ENCODE assay signal across 24 cellular contexts in the genomic region with DNA sequence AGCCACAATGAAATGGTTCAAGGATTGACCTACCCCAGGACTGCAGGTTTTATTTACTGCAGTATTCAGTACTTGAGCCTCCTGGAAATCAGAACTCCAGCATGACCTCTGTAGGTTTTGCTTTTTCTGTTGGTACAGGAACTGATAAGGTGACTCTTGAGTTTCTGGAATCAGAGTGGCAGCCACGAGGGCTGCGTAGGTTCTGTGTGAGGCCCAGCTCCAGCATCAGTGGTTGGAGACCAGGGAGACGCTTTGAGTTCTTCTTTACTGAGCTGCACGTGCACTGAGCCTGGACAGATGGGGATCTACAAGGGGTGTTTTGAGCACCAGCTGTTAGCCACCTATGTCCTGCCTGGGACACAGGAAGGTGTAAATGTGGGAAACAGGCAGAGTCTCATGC.
DNase-seq lines count a peak whose midpoint lies in the region; ATAC-seq and TF ChIP-seq lines count a peak whose summit lies in the region.
"Had no signal": no experiment of that assay in that cellular context is flagged by ENCODE, and none has a peak within 500 bp of the region (broad histone marks: within the 10 kb centered on the region; RNA-seq: fewer than 3 reads in every experiment).

No MANE protein-coding gene starts in this region.

- no peaks in the 10 kb centered on the region for H3K9me3 Mint-ChIP-seq in activated CD8-positive, alpha-beta memory T cell treated with anti-CD3 and anti-CD28 coated beads, Interleukin-2, amount 10 ng/mL, durations not matched to agents 7 days and 5 days (ENCODE audit: low read depth)
- H3K9me3 Mint-ChIP-seq: activated naive CD8-positive, alpha-beta T cell treated with anti-CD3 and anti-CD28 coated beads, Interleukin-2, amount 50 U/mL, for 24 hours; CD14-positive monocyte; mesothelial cell of epicardium; natural killer cell treated with Interleukin-12 subunit alpha and Interleukin-12 subunit beta and Interleukin-15 and Interleukin-18, amount 100 ng/mL, for 72 hours; stimulated activated naive CD8-positive, alpha-beta T cell treated with anti-CD3 and anti-CD28 coated beads, Interleukin-15, amount 100 ng/mL, for 72 hours had no signal

- H3K9me3 ChIP-seq in Panc1 (ENCODE audit: control insufficient read depth, insufficient read depth, low read depth, low read length) = no peaks in the 10 kb centered on the region
- no peaks in the 10 kb centered on the region for H3K9me3 ChIP-seq in upper lobe of left lung
- H3K9me3 ChIP-seq in stomach = no peaks in the 10 kb centered on the region

- TF ChIP-seq POLR2A in upper lobe of left lung (IDR thresholded peaks at IDR 0.05) (no peak), stomach (IDR thresholded peaks at IDR 0.05) (no peak)

- peaks cover 3% of the 10 kb centered on the region for H3K36me3 Mint-ChIP-seq in activated CD8-positive, alpha-beta memory T cell treated with anti-CD3 and anti-CD28 coated beads, Interleukin-2, amount 10 ng/mL, durations not matched to agents 7 days and 5 days
- H3K36me3 Mint-ChIP-seq: mesothelial cell of epicardium; natural killer cell treated with Interleukin-12 subunit alpha and Interleukin-12 subunit beta and Interleukin-15 and Interleukin-18, amount 100 ng/mL, for 72 hours had no signal

- CTCF ChIA-PET in activated CD8-positive, alpha-beta memory T cell treated with anti-CD3 and anti-CD28 coated beads, Interleukin-2, amount 10 ng/mL, durations not matched to agents 7 days and 5 days (lab: Charles Lee) = interaction anchor here (1.0 to 1.8 kb wide), 2 partner anchors 12 to 14 kb away, joined by 3 to 5 read pairs; no protein-coding TSS in a partner anchor
- CTCF ChIA-PET in Panc1 (lab: Charles Lee) = interaction anchor here (0.7 kb wide), 1 partner anchor 178 kb away, joined by 7 read pairs; no protein-coding TSS in a partner anchor

- intact Hi-C loops in Panc1 (cut with micrococcal nuclease; ENCODE audit: unreplicated experiment) (no loop called here), left ventricle myocardium superior (cut with micrococcal nuclease) (loop anchor here (10.0 kb wide), 1 partner anchor 290 kb away; no protein-coding TSS in a partner anchor), stomach (cut with DNase I; ENCODE audit: low total_unique reads) (no loop called here)

- peak overlapping the region; percentile 6 for H3K27ac Mint-ChIP-seq in activated CD8-positive, alpha-beta memory T cell treated with anti-CD3 and anti-CD28 coated beads, Interleukin-2, amount 10 ng/mL, durations not matched to agents 7 days and 5 days
- H3K27ac Mint-ChIP-seq: activated naive CD8-positive, alpha-beta T cell treated with anti-CD3 and anti-CD28 coated beads, Interleukin-2, amount 50 U/mL, for 24 hours; mesothelial cell of epicardium; natural killer cell treated with Interleukin-12 subunit alpha and Interleukin-12 subunit beta and Interleukin-15 and Interleukin-18, amount 100 ng/mL, for 72 hours; stimulated activated naive CD8-positive, alpha-beta T cell treated with anti-CD3 and anti-CD28 coated beads, Interleukin-15, amount 100 ng/mL, for 72 hours had no signal

- no peak for ATAC-seq in activated CD8-positive, alpha-beta memory T cell treated with anti-CD3 and anti-CD28 coated beads, Interleukin-2, amount 10 ng/mL, durations not matched to agents 7 days and 5 days
- ATAC-seq in Panc1 = no peak
- ATAC-seq in left ventricle myocardium superior = peak; percentile 76
- ATAC-seq in upper lobe of left lung (ENCODE audit: low FRiP score in 2 of 2) = no peak
- no peak for ATAC-seq in HG02938 (IDR thresholded peaks at IDR 0.05; ENCODE audit: unreplicated experiment)
- ATAC-seq: natural killer cell treated with Interleukin-12 subunit alpha and Interleukin-12 subunit beta and Interleukin-15 and Interleukin-18, amount 100 ng/mL, for 72 hours; stimulated activated naive CD8-positive, alpha-beta T cell treated with anti-CD3 and anti-CD28 coated beads, Interleukin-15, amount 100 ng/mL, for 72 hours had no signal

- H3K36me3 ChIP-seq in Panc1 (ENCODE audit: control insufficient read depth, insufficient read depth, low read length) (no peaks in the 10 kb centered on the region), upper lobe of left lung (peaks cover 0 to 4% (median 0%) of the 10 kb centered on the region in 4 donors), stomach (no peaks in the 10 kb centered on the region)

- no TSS peak for BruUV-seq in Panc1 (replicated peaks; lab: Mats Ljungman, UMichigan)

- H3K4me3 Mint-ChIP-seq in activated CD8-positive, alpha-beta memory T cell treated with anti-CD3 and anti-CD28 coated beads, Interleukin-2, amount 10 ng/mL, durations not matched to agents 7 days and 5 days = no peak overlapping the region
- H3K4me3 Mint-ChIP-seq: activated naive CD8-positive, alpha-beta T cell treated with anti-CD3 and anti-CD28 coated beads, Interleukin-2, amount 50 U/mL, for 24 hours; CD14-positive monocyte; mesothelial cell of epicardium; natural killer cell treated with Interleukin-12 subunit alpha and Interleukin-12 subunit beta and Interleukin-15 and Interleukin-18, amount 100 ng/mL, for 72 hours; stimulated activated naive CD8-positive, alpha-beta T cell treated with anti-CD3 and anti-CD28 coated beads, Interleukin-15, amount 100 ng/mL, for 72 hours had no signal

- no peak for TF ChIP-seq EP300 in upper lobe of left lung (IDR thresholded peaks at IDR 0.05)
- no peak for TF ChIP-seq EP300 in stomach (IDR thresholded peaks at IDR 0.05)

- H3K4me1 Mint-ChIP-seq in activated CD8-positive, alpha-beta memory T cell treated with anti-CD3 and anti-CD28 coated beads, Interleukin-2, amount 10 ng/mL, durations not matched to agents 7 days and 5 days = peaks cover 31% of the 10 kb centered on the region

- TF ChIP-seq CTCF in Panc1 (IDR thresholded peaks at IDR 0.05) (no peak), upper lobe of left lung (IDR thresholded peaks at IDR 0.05) (no peak), stomach (IDR thresholded peaks at IDR 0.05) (no peak)

- no peak for DNase-seq in activated CD8-positive, alpha-beta memory T cell treated with anti-CD3 and anti-CD28 coated beads, Interleukin-2, amount 10 ng/mL, durations not matched to agents 7 days and 5 days
- no peak for DNase-seq in activated CD8-positive, alpha-beta memory T cell treated with anti-CD3 and anti-CD28 coated beads, Interleukin-2, amount 50 U/mL, for 4 hours
- DNase-seq in Panc1 (ENCODE audit: low read depth, low spot score) (no peak), left ventricle myocardium superior (peak; percentile 31), upper lobe of left lung (no peak), stomach (no peak), DMS79 (lab: John Stamatoyannopoulos, UW) (no peak)
- DNase-seq: activated naive CD8-positive, alpha-beta T cell treated with anti-CD3 and anti-CD28 coated beads, Interleukin-2, amount 50 U/mL, for 24 hours; DMS53; foreskin fibroblast; hippocampal formation; islet precursor cell; NCI-H2029 treated with DMSO at 0.1 percent for 48 hours; NCI-H446 treated with DMSO at 0.1 percent for 48 hours; posterior cingulate gyrus; SHP77; stimulated activated CD4-positive, alpha-beta T cell treated with anti-CD3 and anti-CD28 coated beads, Interleukin-2, amount 100 ng/mL, for 48 hours; stimulated activated naive CD8-positive, alpha-beta T cell treated with anti-CD3 and anti-CD28 coated beads, Interleukin-15, amount 100 ng/mL, for 72 hours; T-helper 2 cell had no signal

- H3K4me3 ChIP-seq in Panc1 (ENCODE audit: low read depth in 2 of 2, low read length in 2 of 2) (no peak overlapping the region), upper lobe of left lung (peak overlapping the region in 3 of 4 donors; percentile 23 to 45 (median 29)), stomach (no peak overlapping the region)

- no peaks in the 10 kb centered on the region for H3K27me3 Mint-ChIP-seq in activated CD8-positive, alpha-beta memory T cell treated with anti-CD3 and anti-CD28 coated beads, Interleukin-2, amount 10 ng/mL, durations not matched to agents 7 days and 5 days
- H3K27me3 Mint-ChIP-seq: activated naive CD8-positive, alpha-beta T cell treated with anti-CD3 and anti-CD28 coated beads, Interleukin-2, amount 50 U/mL, for 24 hours; stimulated activated naive CD8-positive, alpha-beta T cell treated with anti-CD3 and anti-CD28 coated beads, Interleukin-15, amount 100 ng/mL, for 72 hours had no signal

- 65 to 72% methylated on average over 4 of the region's 4 CpGs for WGBS in upper lobe of left lung, 2 donors
- 17 to 60% (median 35%) methylated on average over 4 of the region's 4 CpGs for WGBS in stomach, 5 donors

- POLR2A ChIA-PET in Panc1 (lab: Charles Lee) = no interaction called here

- peak overlapping the region; percentile 70 for H3K27ac ChIP-seq in Panc1 (ENCODE audit: low read length)
- peak overlapping the region; percentile 64 to 87 (median 76) for H3K27ac ChIP-seq in upper lobe of left lung
- H3K27ac ChIP-seq in stomach = peak overlapping the region in 2 of 5 donors; percentile 34 to 40
- H3K27ac ChIP-seq: HL-60 had no signal

- H3K27me3 ChIP-seq in Panc1 (ENCODE audit: control insufficient read depth, insufficient read depth, low read length) = no peaks in the 10 kb centered on the region
- no peaks in the 10 kb centered on the region for H3K27me3 ChIP-seq in upper lobe of left lung
- no peaks in the 10 kb centered on the region for H3K27me3 ChIP-seq in stomach

- in situ Hi-C loops in Panc1 (cut with HindIII; ENCODE audit: low pct_unique_long_range_greater_than_20kb, low sequenced_read_pairs) = no loop called here

- H3K4me1 ChIP-seq in Panc1 (ENCODE audit: control insufficient read depth, insufficient read depth, low read length) (peaks cover 27% of the 10 kb centered on the region), upper lobe of left lung (peaks cover 0 to 10% (median 4%) of the 10 kb centered on the region in 4 donors), stomach (peaks cover 0 to 24% (median 13%) of the 10 kb centered on the region in 4 donors)

Comparison
In these comparisons a context has a peak if more than half of its experiments do, and no peak if none do; other contexts are left out.
1. H3K4me3 ChIP-seq: peak in upper lobe of left lung (3 of 4); none in Panc1 (0 of 2) and stomach (0 of 4).